11 cellular contexts compared by ENCODE assay signal in the genomic region with DNA sequence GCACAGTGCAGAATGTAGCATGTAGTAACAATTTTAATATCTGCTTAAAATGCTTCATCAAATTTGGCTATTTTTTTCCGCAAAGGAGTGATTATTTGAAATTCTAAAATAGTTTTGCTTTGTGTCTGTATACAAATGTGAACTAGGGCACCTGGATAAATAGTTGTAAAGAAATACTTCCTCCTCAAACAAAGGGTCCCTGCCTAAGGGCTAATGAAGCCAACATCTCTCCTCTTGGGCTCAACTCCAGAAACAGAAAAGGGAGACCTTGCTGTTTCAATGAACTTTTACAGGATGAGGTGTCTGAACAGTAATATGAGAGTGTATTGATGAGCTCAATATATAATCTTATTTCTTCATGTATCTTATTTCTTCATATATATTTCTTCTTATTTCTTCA.
"Had no signal": no experiment of that assay in that cellular context is flagged by ENCODE, and none has a peak within 500 bp of the region (broad histone marks: within the 10 kb centered on the region; RNA-seq: fewer than 3 reads in every experiment).

No MANE protein-coding gene starts in this region.

- DNase-seq: effector CD4-positive, alpha-beta T cell; endodermal cell; erythroblast; left ventricle myocardium superior; mesenchymal stem cell; midbrain; nucleus accumbens; stimulated activated CD4-positive, alpha-beta T cell treated with anti-CD3 and anti-CD28 coated beads, Interleukin-2, amount 100 ng/mL, for 48 hours; stimulated activated CD8-positive, alpha-beta memory T cell treated with anti-CD3 and anti-CD28 coated beads, Interleukin-4, amount 100 ng/mL, for 48 hours; stimulated activated naive CD8-positive, alpha-beta T cell treated with anti-CD3 and anti-CD28 coated beads, Interleukin-15, Interleukin-2, amounts not matched to agents 100 U/mL and 50 U/mL, for 24 hours; tibial artery had no signal
